In the genomic region with DNA sequence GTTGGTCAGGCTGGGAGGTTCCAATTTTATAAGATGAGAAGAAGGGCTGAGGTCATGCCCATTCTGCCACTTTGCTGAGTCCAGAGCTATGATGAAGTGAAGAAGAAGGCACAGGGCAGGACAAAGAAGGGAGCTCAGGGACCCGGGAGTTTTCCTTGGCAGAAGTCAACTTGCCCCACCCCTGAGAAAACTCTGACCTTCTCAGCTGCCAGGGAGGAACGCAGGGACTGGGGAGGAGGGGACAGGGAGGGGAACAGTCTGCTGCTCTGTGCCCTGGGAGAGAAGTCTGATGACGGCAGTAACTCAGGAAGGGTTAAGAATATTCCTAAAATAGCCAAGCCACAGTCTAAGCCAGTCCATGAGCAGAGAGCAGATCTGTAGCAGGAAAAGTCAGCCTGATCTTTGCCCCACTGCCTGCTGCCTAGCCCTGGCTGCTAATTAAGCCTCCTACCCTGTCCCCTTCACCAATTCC, we compare ENCODE assay signal across 12 cellular contexts. TPM values are rescaled to one million over a fixed set of nuclear protein-coding genes. Genes with fewer than 3 reads are reported as not detected.
A peak's percentile ranks its signal among the peaks of the same experiment; 100 is the strongest.
DNase-seq lines count a peak whose midpoint lies in the region; ATAC-seq and TF ChIP-seq lines count a peak whose summit lies in the region.
"Had no signal": no experiment of that assay in that cellular context is flagged by ENCODE, and none has a peak within 500 bp of the region (broad histone marks: within the 10 kb centered on the region; RNA-seq: fewer than 3 reads in every experiment).

No MANE protein-coding gene starts in this region.

- ATAC-seq in lung (ENCODE audit: insufficient read depth, low FRiP score) (peak; percentile 11), HG03520 (IDR thresholded peaks at IDR 0.05; ENCODE audit: unreplicated experiment) (no peak)
- ATAC-seq: stimulated activated memory B cell treated with anti-CD40 and anti-IgM and Interleukin-4, amounts not matched to agents 10 μg/mL and 1 μg/mL and 100 μg/mL, for 72 hours; WTC11 had no signal

- intact Hi-C loops in colonic mucosa (cut with DNase I): loop anchor here (10.0 kb wide), 1 partner anchor 115 kb away; the partner anchor contains the start of genes GLUD1 and SHLD2
- intact Hi-C loops in uterus (cut with DNase I; ENCODE audit: low total_unique reads): no loop called here

- no peak for TF ChIP-seq CTCF in colonic mucosa (IDR thresholded peaks at IDR 0.05)
- no peak for TF ChIP-seq CTCF in lung (IDR thresholded peaks at IDR 0.05; ENCODE audit: control extremely low read depth, extremely low read depth)
- TF ChIP-seq CTCF in uterus (IDR thresholded peaks at IDR 0.05): no peak

- TF ChIP-seq POLR2A in uterus (IDR thresholded peaks at IDR 0.05): no peak

- H3K4me1 ChIP-seq in colonic mucosa (no peaks in the 10 kb centered on the region), lung (ENCODE audit: control insufficient read depth in 2 of 2, insufficient read depth in 2 of 2, low read length in 2 of 2) (peaks cover 0 to 4% of the 10 kb centered on the region in 2 donors), uterus (no peaks in the 10 kb centered on the region)

- H3K36me3 ChIP-seq in colonic mucosa (no peaks in the 10 kb centered on the region), lung (ENCODE audit: control insufficient read depth in 2 of 2, insufficient read depth in 2 of 2, low read length in 2 of 2) (no peaks in the 10 kb centered on the region), uterus (no peaks in the 10 kb centered on the region)

- no peak overlapping the region for H3K4me3 ChIP-seq in colonic mucosa
- H3K4me3 ChIP-seq in lung: no peak overlapping the region
- H3K4me3 ChIP-seq in uterus: no peak overlapping the region

- peak overlapping the region in 1 of 2 donors; percentile 46 for H3K9ac ChIP-seq in colonic mucosa (ENCODE audit: low read depth in 2 of 2, low read length in 2 of 2)

- DNase-seq in colonic mucosa: peak; percentile 57
- no peak for DNase-seq in lung (ENCODE audit: low spot score)
- peak in 1 of 2 donors; percentile 50 for DNase-seq in uterus
- no peak for DNase-seq in DMS79 (lab: John Stamatoyannopoulos, UW)
- DNase-seq: activated effector memory CD4-positive, alpha-beta T cell treated with anti-CD3 and anti-CD28 coated beads, Interleukin-2, amount 50 U/mL, for 16 hours; effector CD8-positive, alpha-beta T cell; EL; NCI-H2029 treated with DMSO at 0.1 percent for 48 hours had no signal

- no peaks in the 10 kb centered on the region for H3K27me3 ChIP-seq in colonic mucosa
- no peaks in the 10 kb centered on the region for H3K27me3 ChIP-seq in lung (ENCODE audit: control insufficient read depth, insufficient read depth)
- H3K27me3 ChIP-seq in uterus: no peaks in the 10 kb centered on the region

- H3K27ac ChIP-seq in colonic mucosa: no peak overlapping the region
- peak overlapping the region; percentile 30 to 68 for H3K27ac ChIP-seq in lung (ENCODE audit: low read depth in 1 of 2, low read length in 1 of 2)
- H3K27ac ChIP-seq in uterus: peak overlapping the region; percentile 70 to 76

- WGBS in lung, 2 donors: 29 to 34% methylated on average over 3 of the region's 3 CpGs

- no peaks in the 10 kb centered on the region for H3K9me3 ChIP-seq in colonic mucosa
- H3K9me3 ChIP-seq in lung (ENCODE audit: control insufficient read depth in 2 of 2, insufficient read depth in 1 of 2, low read length in 1 of 2): no peaks in the 10 kb centered on the region
- H3K9me3 ChIP-seq in uterus: no peaks in the 10 kb centered on the region

RNA-seq across cellular contexts. Expression of gene ADIRF, which starts 11.7 kb away (rescaled TPM):
- 10 to 100 TPM; 41.5 to 91.2 TPM for total RNA-seq in colonic mucosa
- total RNA-seq in lung: 100 to 1,000 TPM in 1 of 2 donors, 10 to 100 TPM in 1; 61.4 to 171 TPM
- polyA plus RNA-seq in lung: 100 to 1,000 TPM; 469 to 597 TPM
- total RNA-seq in uterus: 100 to 1,000 TPM in 3 of 4 donors, 1 to 10 TPM in 1; 8.5 to 368 (median 275) TPM
- total RNA-seq: renal cortical epithelial cell had no signal

RNA-seq across cellular contexts. Expression of gene SNCG, which starts 21.6 kb away (rescaled TPM):
- 1 to 10 TPM; 2.6 to 6.6 TPM for total RNA-seq in colonic mucosa
- 10 to 100 TPM in 1 of 2 donors, 1 to 10 TPM in 1; 2.3 to 23.0 TPM for total RNA-seq in lung
- 10 to 100 TPM in 1 of 2 donors, 1 to 10 TPM in 1; 5.5 to 32.8 TPM for polyA plus RNA-seq in lung
- total RNA-seq in uterus: 10 to 100 TPM in 3 of 4 donors, 1 to 10 TPM in 1; 5.5 to 68.6 (median 36.2) TPM

RNA-seq across cellular contexts. Expression of gene MMRN2, which starts 22.6 kb away (rescaled TPM):
- total RNA-seq in colonic mucosa (1 to 10 TPM; 3.4 to 7.4 TPM), lung (10 to 100 TPM; 42.3 to 55.3 TPM), uterus (100 to 1,000 TPM in 1 of 4 donors, 10 to 100 TPM in 3; 45.0 to 133 (median 74.2) TPM)
- polyA plus RNA-seq in lung: 10 to 100 TPM; 10.2 to 15.7 TPM

RNA-seq across cellular contexts. Expression of gene FAM25A, which starts 40.1 kb away (rescaled TPM):
- total RNA-seq in colonic mucosa (not detected), lung (not detected), uterus (not detected)
- polyA plus RNA-seq in lung: under 1 TPM in 1 of 2 donors, not detected in 1; 0.45 TPM
- total RNA-seq: renal cortical epithelial cell, WTC11 had no signal

Comparison
In these comparisons a context has a peak if more than half of its experiments do, and no peak if none do; other contexts are left out.
1. RNA of gene MMRN2, which starts 22.6 kb away (total RNA-seq): 45.0 to 133 TPM in uterus and 42.3 to 55.3 TPM in lung; 3.4 to 7.4 TPM in colonic mucosa; every median in the first group is over 4 times any median in the second.